ENCODE assay signal across 1 cellular context in genomic region chr10:22003111-22003963, GRCh38.
A peak's percentile ranks its signal among the peaks of the same experiment; 100 is the strongest.
TF ChIP-seq lines count a peak whose summit lies in the region.

Gene DNAJC1, minus strand, starts transcription at chr10:22003730. Its CDS starts 296 bp downstream, at chr10:22003434.

TF ChIP-seq in GM12878, 131 proteins besides CTCF, POLR2A, EP300 and RAD21 (continued from another document and continues in another):
- TF ChIP-seq PRDM15 (CRISPR knock-in tag; IDR thresholded peaks at IDR 0.05), result no peak
- no peak for TF ChIP-seq EZH2 (IDR thresholded peaks at IDR 0.05; ENCODE audit: borderline replicate concordance, control insufficient read depth, low read depth, low read length)
- TF ChIP-seq SIX5 (IDR thresholded peaks at IDR 0.05; ENCODE audit: low read depth, low read length, severe bottlenecking), result no peak
- no peak for TF ChIP-seq BCLAF1 (IDR thresholded peaks at IDR 0.05)
- TF ChIP-seq HDGF (IDR thresholded peaks at IDR 0.05), result peak; percentile 69; the same call in 1 of the 2 replicates
- TF ChIP-seq BRCA1 (IDR thresholded peaks at IDR 0.05; ENCODE audit: low read depth, low read length), result no peak
- TF ChIP-seq ZNF217 (IDR thresholded peaks at IDR 0.05), result peak; percentile 46
- no peak for TF ChIP-seq SREBF2 (IDR thresholded peaks at IDR 0.05; ENCODE audit: low read length)
- 0 out of 2 replicates have a peak, but pooled peaks have one; percentile 44 for TF ChIP-seq ZNF24 (IDR thresholded peaks at IDR 0.05)
- peak; percentile 81; the same call in 1 of the 2 replicates for TF ChIP-seq IKZF1 (conservative IDR thresholded peaks at IDR 0.05)
- peak; percentile 91 for TF ChIP-seq ATF7 (IDR thresholded peaks at IDR 0.05; ENCODE audit: low read depth)
- TF ChIP-seq ZBTB11 (CRISPR knock-in tag; IDR thresholded peaks at IDR 0.05), result no peak
- peak; percentile 93 for TF ChIP-seq BMI1 (IDR thresholded peaks at IDR 0.05; ENCODE audit: borderline replicate concordance)
- no peak for TF ChIP-seq RCOR1 (conservative IDR thresholded peaks at IDR 0.05; ENCODE audit: low read depth, low read length)
- no peak for TF ChIP-seq NFIC (IDR thresholded peaks at IDR 0.05; ENCODE audit: low read depth, low read length)
- TF ChIP-seq RELB (IDR thresholded peaks at IDR 0.05; ENCODE audit: low read depth), result 0 out of 2 replicates have a peak, but pooled peaks have one; percentile 48
- TF ChIP-seq ZZZ3 (IDR thresholded peaks at IDR 0.05; ENCODE audit: control insufficient read depth, insufficient read length, low read depth), result no peak
- peak; percentile 76 for TF ChIP-seq PBX3 (IDR thresholded peaks at IDR 0.05; ENCODE audit: insufficient replicate concordance, low read depth, low read length)
- peak; percentile 78 to 81 for TF ChIP-seq SRF (IDR thresholded peaks at IDR 0.05; ENCODE audit: low read depth in 2 of 2, low read length in 2 of 2)
- TF ChIP-seq PAX8 (IDR thresholded peaks at IDR 0.05), result no peak
- no peak for TF ChIP-seq ZNF592 (IDR thresholded peaks at IDR 0.05)
- TF ChIP-seq CHD2 (IDR thresholded peaks at IDR 0.05; ENCODE audit: borderline replicate concordance, low read depth, low read length), result no peak
- TF ChIP-seq FOXK2 (IDR thresholded peaks at IDR 0.05), result no peak
- TF ChIP-seq JUNB (IDR thresholded peaks at IDR 0.05), result no peak
- TF ChIP-seq YY1 (IDR thresholded peaks at IDR 0.05; ENCODE audit: low read depth, low read length), result peak; percentile 37; the same call in 1 of the 2 replicates
- TF ChIP-seq BCL3 (IDR thresholded peaks at IDR 0.05; ENCODE audit: borderline replicate concordance, insufficient read depth, low read depth, low read length, poor library complexity, severe bottlenecking), result no peak
- TF ChIP-seq TCF3 (IDR thresholded peaks at IDR 0.05; ENCODE audit: borderline replicate concordance, insufficient read depth, low read depth, low read length), result no peak; the same call in none of the 2 replicates
- peak; percentile 50 for TF ChIP-seq NR2C1 (IDR thresholded peaks at IDR 0.05)
- peak; percentile 92 for TF ChIP-seq MXI1 (IDR thresholded peaks at IDR 0.05; ENCODE audit: low read depth, low read length)
- TF ChIP-seq ZBTB33 (IDR thresholded peaks at IDR 0.05), result no peak
- no peak for TF ChIP-seq SKIL (IDR thresholded peaks at IDR 0.05; ENCODE audit: low read depth, poor library complexity, severe bottlenecking)
